Comparison of ENCODE assay signal across 9 cellular contexts in the genomic region with DNA sequence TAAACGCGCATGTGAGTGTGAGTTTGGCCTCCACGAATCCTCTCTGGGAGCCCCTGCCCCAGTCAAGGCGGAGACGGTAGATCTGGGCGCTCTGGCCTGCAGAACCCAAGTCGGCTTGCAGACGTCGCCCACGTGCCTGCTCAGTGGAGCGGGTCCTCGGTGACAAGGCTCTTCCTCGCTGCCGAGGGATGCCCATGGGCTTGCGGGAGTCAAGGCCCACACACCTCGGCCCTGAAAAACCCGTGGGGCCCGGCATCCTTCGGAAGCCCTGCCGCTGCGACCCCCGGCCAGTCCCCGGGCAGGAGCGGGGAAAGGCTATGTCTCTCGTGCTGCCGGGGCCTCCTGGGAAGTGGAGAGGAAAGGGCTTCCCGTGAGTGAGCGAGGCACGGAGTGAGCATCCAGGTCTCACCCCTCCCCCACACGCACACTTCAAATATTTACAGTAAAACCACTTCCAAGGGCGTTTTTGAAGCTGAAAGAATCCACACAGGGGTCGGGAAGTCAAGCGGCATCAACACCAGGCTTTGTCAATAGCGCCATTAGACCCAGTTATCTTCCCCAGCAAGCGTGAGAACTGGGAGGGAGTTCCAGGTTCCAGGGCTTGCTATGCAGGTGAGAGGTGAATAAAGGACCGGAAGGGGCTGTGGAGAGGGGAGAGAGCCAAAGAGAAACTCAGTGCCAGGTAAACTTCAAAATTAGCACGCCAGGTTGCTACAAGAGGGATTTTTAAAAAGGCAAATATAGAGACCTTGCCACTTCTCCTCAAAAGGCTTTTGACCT. TPM values are rescaled to one million over a fixed set of nuclear protein-coding genes. Genes with fewer than 3 reads are reported as not detected.
DNase-seq lines count a peak whose midpoint lies in the region; ATAC-seq and TF ChIP-seq lines count a peak whose summit lies in the region.
"Had no signal": no experiment of that assay in that cellular context is flagged by ENCODE, and none has a peak within 500 bp of the region (broad histone marks: within the 10 kb centered on the region; RNA-seq: fewer than 3 reads in every experiment).

No MANE protein-coding gene starts in this region.

- H3K27me3 ChIP-seq in BLaER1 = peaks cover 100% of the 10 kb centered on the region
- no peaks in the 10 kb centered on the region for H3K27me3 ChIP-seq in PC-9 (ENCODE audit: insufficient read depth, low read depth)

- TF ChIP-seq CTCF in PC-9 (conservative IDR thresholded peaks at IDR 0.05) = no peak
- no peak for TF ChIP-seq CTCF in GM13976 (IDR thresholded peaks at IDR 0.05; ENCODE audit: borderline replicate concordance, control extremely low read depth, extremely low read depth, insufficient read depth, missing control alignments)

- H3K9me3 ChIP-seq in BLaER1 (peaks cover 23% of the 10 kb centered on the region), PC-9 (ENCODE audit: insufficient read depth, low read depth) (no peaks in the 10 kb centered on the region), iPS-18c (ENCODE audit: control insufficient read depth, insufficient read depth, low read length) (no peaks in the 10 kb centered on the region)

- in situ Hi-C loops in GM13976 (cut with MboI; ENCODE audit: low sequenced_read_pairs, unreplicated experiment) (no loop called here), ACHN (cut with HindIII; ENCODE audit: low pct_ligation_motif_present, low pct_unique_long_range_greater_than_20kb, low sequenced_read_pairs) (no loop called here)

- no TSS peak for BruUV-seq in PC-9 (replicated peaks; lab: Mats Ljungman, UMichigan)

- H3K36me3 ChIP-seq in BLaER1 = no peaks in the 10 kb centered on the region
- no peaks in the 10 kb centered on the region for H3K36me3 ChIP-seq in PC-9 (ENCODE audit: low read depth)

- TF ChIP-seq POLR2A in erythroblast (IDR thresholded peaks at IDR 0.05; ENCODE audit: low read length) = no peak

- peaks cover 99% of the 10 kb centered on the region for H4K20me1 ChIP-seq in BLaER1
- H4K20me1 ChIP-seq in PC-9 (ENCODE audit: insufficient read depth) = no peaks in the 10 kb centered on the region

- intact Hi-C loops in PC-9 (cut with micrococcal nuclease; ENCODE audit: unreplicated experiment) = loop anchor here (10.0 kb wide), 1 partner anchor 123 kb away; the partner anchor contains the start of gene UBE3C

- H2AFZ ChIP-seq in PC-9 = peak overlapping the region; percentile 100

- H3K4me3 ChIP-seq in BLaER1 (peak overlapping the region; percentile 66), PC-9 (peak overlapping the region; percentile 96), iPS-18c (ENCODE audit: insufficient read depth, low read depth, low read length) (peak overlapping the region; percentile 51; the same call in 1 of the 2 replicates)

- peak; percentile 17 for ATAC-seq in GM21360 (IDR thresholded peaks at IDR 0.05; ENCODE audit: unreplicated experiment)

- POLR2A ChIA-PET in PC-9 (lab: Charles Lee; ENCODE audit: unreplicated experiment) = no interaction called here

- H3K9ac ChIP-seq in BLaER1 = no peak overlapping the region

- no peak overlapping the region for H3K27ac ChIP-seq in BLaER1
- H3K27ac ChIP-seq in PC-9 = no peak overlapping the region

- H3K4me2 ChIP-seq in BLaER1 = peak overlapping the region; percentile 78
- peak overlapping the region; percentile 95 for H3K4me2 ChIP-seq in PC-9

- H3K4me1 ChIP-seq in BLaER1 (peaks cover 21% of the 10 kb centered on the region), PC-9 (replicated peaks; ENCODE audit: insufficient read depth) (peaks cover 12% of the 10 kb centered on the region)

- no peaks in the 10 kb centered on the region for H3K79me2 ChIP-seq in PC-9 (ENCODE audit: low read depth)

- H3K9me2 ChIP-seq in PC-9 (ENCODE audit: insufficient read depth) = no peaks in the 10 kb centered on the region

- DNase-seq in PC-9 = no peak
- no peak for DNase-seq in GM13976 (ENCODE audit: low spot score)
- DNase-seq in T-helper 9 cell = no peak
- DNase-seq in erythroblast (lab: John Stamatoyannopoulos, UW) = no peak
- DNase-seq in ACHN = no peak

- CTCF ChIA-PET in PC-9 (lab: Charles Lee) = no interaction called here

- no peaks in the 10 kb centered on the region for H3F3A ChIP-seq in PC-9 (ENCODE audit: insufficient read depth, low read depth)

RNA-seq across cellular contexts. Expression of gene MNX1, which starts 1.1 kb away (rescaled TPM):
- total RNA-seq in PC-9 (2021) = 0.28 and 0.33 TPM in 2 replicates
- total RNA-seq: urinary bladder had no signal
